In the genomic region with DNA sequence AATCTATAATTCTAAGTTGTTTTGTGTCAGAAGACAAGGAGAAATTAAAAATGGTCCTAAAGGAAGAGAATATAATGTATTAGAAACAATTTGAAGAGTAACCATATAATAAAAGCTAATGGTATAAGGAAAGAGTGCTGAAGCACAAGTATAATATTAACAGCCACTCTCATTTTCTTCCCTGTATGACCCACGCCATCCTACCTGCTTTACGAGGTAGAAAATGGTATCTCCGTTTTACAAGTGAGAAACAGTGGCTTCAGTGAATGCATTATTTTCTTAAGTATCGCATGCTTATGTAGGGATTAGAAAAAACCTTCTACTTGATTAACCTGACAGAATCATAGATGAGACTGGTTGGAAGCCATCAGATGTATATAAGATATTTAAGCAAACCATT, we compare ENCODE assay signal across 5 cellular contexts.
"Had no signal": no experiment of that assay in that cellular context is flagged by ENCODE, and none has a peak within 500 bp of the region (broad histone marks: within the 10 kb centered on the region; RNA-seq: fewer than 3 reads in every experiment).

No MANE protein-coding gene starts in this region.

- H2AFZ ChIP-seq: GM23248 had no signal

- DNase-seq: GM23248, H9, HCEC 1CT, KBM-7 had no signal

- H3K27ac ChIP-seq: GM23248 had no signal

- H3K9ac ChIP-seq: GM23248 had no signal

- ATAC-seq: HepG2 had no signal

- H3K4me3 ChIP-seq: GM23248 had no signal
